Comparison of ENCODE assay signal across 19 cellular contexts in genomic region chr17:65218261-65218660, GRCh38.
"Had no signal": no experiment of that assay in that cellular context is flagged by ENCODE, and none has a peak within 500 bp of the region (broad histone marks: within the 10 kb centered on the region; RNA-seq: fewer than 3 reads in every experiment).

No MANE protein-coding gene starts in this region.

- H3K27me3 ChIP-seq: right atrium auricular region, sigmoid colon had no signal

- H3K36me3 ChIP-seq: gastrocnemius medialis, heart right ventricle, right atrium auricular region, sigmoid colon, stomach had no signal

- H3K4me1 ChIP-seq: gastrocnemius medialis, heart right ventricle, right atrium auricular region, sigmoid colon, stomach had no signal

- H3K36me3 Mint-ChIP-seq: natural killer cell; stimulated activated naive B cell treated with anti-CD40 and anti-IgM and Interleukin-4, amounts not matched to agents 10 μg/mL and 1 μg/mL and 100 μg/mL, for 72 hours had no signal

- H3K27ac ChIP-seq: coronary artery, dorsolateral prefrontal cortex, gastrocnemius medialis, heart right ventricle, right atrium auricular region, sigmoid colon, stomach had no signal

- H3K9me3 Mint-ChIP-seq: natural killer cell; neural crest cell; stimulated activated naive B cell treated with anti-CD40 and anti-IgM and Interleukin-4, amounts not matched to agents 10 μg/mL and 1 μg/mL and 100 μg/mL, for 72 hours had no signal

- H3K27ac Mint-ChIP-seq: natural killer cell; stimulated activated naive B cell treated with anti-CD40 and anti-IgM and Interleukin-4, amounts not matched to agents 10 μg/mL and 1 μg/mL and 100 μg/mL, for 72 hours had no signal

- DNase-seq: dorsolateral prefrontal cortex; effector CD8-positive, alpha-beta T cell; gastrocnemius medialis; heart right ventricle; hypothalamus; mammary epithelial cell; natural killer cell; posterior cingulate gyrus; sigmoid colon; small intestine; stimulated activated CD4-positive, alpha-beta T cell treated with anti-CD3 and anti-CD28 coated beads, Interleukin-4, amount 100 ng/mL, for 1 hour; stimulated activated CD8-positive, alpha-beta memory T cell treated with anti-CD3 and anti-CD28 coated beads, Interleukin-4, amount 100 ng/mL, for 48 hours; stimulated activated naive B cell treated with anti-CD40 and anti-IgM and Interleukin-4, amounts not matched to agents 10 μg/mL and 1 μg/mL and 100 μg/mL, for 72 hours; stomach; substantia nigra; trophoblast cell had no signal

- H3K4me3 ChIP-seq: coronary artery, dorsolateral prefrontal cortex, gastrocnemius medialis, heart right ventricle, right atrium auricular region, sigmoid colon, stomach had no signal

- H3K4me3 Mint-ChIP-seq: natural killer cell; neural crest cell; stimulated activated naive B cell treated with anti-CD40 and anti-IgM and Interleukin-4, amounts not matched to agents 10 μg/mL and 1 μg/mL and 100 μg/mL, for 72 hours had no signal

- H3K4me1 Mint-ChIP-seq: natural killer cell; neural crest cell; stimulated activated naive B cell treated with anti-CD40 and anti-IgM and Interleukin-4, amounts not matched to agents 10 μg/mL and 1 μg/mL and 100 μg/mL, for 72 hours had no signal

- H3K9me3 ChIP-seq: gastrocnemius medialis, heart right ventricle, right atrium auricular region, sigmoid colon, stomach had no signal
